14 cellular contexts compared by ENCODE assay signal in the genomic region with DNA sequence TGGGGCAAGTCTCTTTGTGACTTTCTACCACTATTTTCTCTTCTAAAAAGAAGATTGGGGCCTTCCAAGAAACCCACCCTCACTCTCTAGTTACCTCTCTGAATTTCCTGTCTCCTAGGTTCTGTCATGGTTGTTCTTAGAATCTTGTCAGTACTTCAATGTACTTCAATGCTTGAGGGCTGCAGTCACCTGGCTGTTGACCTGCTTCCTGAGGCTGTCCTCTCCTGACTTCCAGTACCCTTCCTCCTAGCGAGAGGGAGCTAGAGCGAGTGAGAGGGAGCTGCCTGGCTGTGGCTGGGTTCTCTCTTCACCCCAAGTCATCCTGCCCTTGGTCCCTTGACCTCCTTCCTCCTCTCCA. TPM values are rescaled to one million over a fixed set of nuclear protein-coding genes. Genes with fewer than 3 reads are reported as not detected.
DNase-seq lines count a peak whose midpoint lies in the region; ATAC-seq and TF ChIP-seq lines count a peak whose summit lies in the region.
"Had no signal": no experiment of that assay in that cellular context is flagged by ENCODE, and none has a peak within 500 bp of the region (broad histone marks: within the 10 kb centered on the region; RNA-seq: fewer than 3 reads in every experiment).

No MANE protein-coding gene starts in this region.

- H3K36me3 ChIP-seq in DND-41 (ENCODE audit: insufficient read depth, low read length): no peaks in the 10 kb centered on the region; the same call in 1 of the 2 replicates
- H3K36me3 ChIP-seq: pancreas, thoracic aorta had no signal

- TF ChIP-seq CTCF in DND-41 (IDR thresholded peaks at IDR 0.05; ENCODE audit: borderline replicate concordance, extremely low read depth, low read length, poor library complexity, severe bottlenecking): no peak

- H2AFZ ChIP-seq in DND-41 (ENCODE audit: low read depth, low read length): no peak overlapping the region

- H3K4me3 Mint-ChIP-seq in activated naive CD8-positive, alpha-beta T cell treated with anti-CD3 and anti-CD28 coated beads for 36 hours: no peak overlapping the region
- H3K4me3 Mint-ChIP-seq: memory B cell had no signal

- H3K79me2 ChIP-seq in DND-41 (ENCODE audit: insufficient read depth, low read length): peaks cover 12% of the 10 kb centered on the region; the same call in 1 of the 2 replicates

- ATAC-seq in DND-41 (ENCODE audit: insufficient read depth, low read depth): peak; percentile 84
- ATAC-seq in GM18517 (IDR thresholded peaks at IDR 0.05; ENCODE audit: unreplicated experiment): peak; percentile 23
- peak; percentile 26 for ATAC-seq in HG03064 (IDR thresholded peaks at IDR 0.05; ENCODE audit: low read depth, unreplicated experiment)
- ATAC-seq: pancreas, PC-3 had no signal

- H3K27me3 ChIP-seq in DND-41 (ENCODE audit: insufficient read depth, low read length, poor library complexity): no peaks in the 10 kb centered on the region
- H3K27me3 ChIP-seq: pancreas had no signal

- no peak overlapping the region for H3K9ac ChIP-seq in DND-41 (ENCODE audit: low read depth, low read length)

- peaks cover 7% of the 10 kb centered on the region for H3K9me3 Mint-ChIP-seq in activated naive CD8-positive, alpha-beta T cell treated with anti-CD3 and anti-CD28 coated beads for 36 hours

- no peaks in the 10 kb centered on the region for H3K27me3 Mint-ChIP-seq in activated naive CD8-positive, alpha-beta T cell treated with anti-CD3 and anti-CD28 coated beads for 36 hours
- H3K27me3 Mint-ChIP-seq: memory B cell had no signal

- H3K4me3 ChIP-seq in DND-41 (ENCODE audit: low read depth in 1 of 2, low read length in 2 of 2): no peak overlapping the region
- H3K4me3 ChIP-seq: pancreas, thoracic aorta had no signal

- H3K27ac Mint-ChIP-seq in activated naive CD8-positive, alpha-beta T cell treated with anti-CD3 and anti-CD28 coated beads for 36 hours: peak overlapping the region; percentile 95
- H3K27ac Mint-ChIP-seq: memory B cell had no signal

- H3K4me2 ChIP-seq in DND-41 (ENCODE audit: insufficient read depth, low read length): no peak overlapping the region

- H3K4me1 ChIP-seq in DND-41 (ENCODE audit: insufficient read depth, low read length): peaks cover 16% of the 10 kb centered on the region
- H3K4me1 ChIP-seq: pancreas had no signal

- DNase-seq in DND-41 (peak; percentile 30), mesenteric fat pad (ENCODE audit: low spot score) (no peak), NCI-H1105 (lab: John Stamatoyannopoulos, UW) (no peak), NAMALWA (ENCODE audit: low spot score) (no peak)
- peak; percentile 18 for DNase-seq in activated naive CD8-positive, alpha-beta T cell treated with anti-CD3 and anti-CD28 coated beads for 36 hours
- DNase-seq: anterior cingulate cortex, dermis blood vessel endothelial cell, GF-D8, pancreas, PC-3 had no signal

- H3K4me1 Mint-ChIP-seq in activated naive CD8-positive, alpha-beta T cell treated with anti-CD3 and anti-CD28 coated beads for 36 hours: peaks cover 30% of the 10 kb centered on the region

- H3K9me3 ChIP-seq in DND-41 (ENCODE audit: insufficient read depth, low read length, severe bottlenecking): no peaks in the 10 kb centered on the region
- H3K9me3 ChIP-seq: pancreas, thoracic aorta had no signal

- H3K36me3 Mint-ChIP-seq in activated naive CD8-positive, alpha-beta T cell treated with anti-CD3 and anti-CD28 coated beads for 36 hours: peaks cover 27% of the 10 kb centered on the region

- H3K27ac ChIP-seq in DND-41 (ENCODE audit: low read length): peak overlapping the region; percentile 59
- H3K27ac ChIP-seq: pancreas, thoracic aorta had no signal

- H4K20me1 ChIP-seq in DND-41 (ENCODE audit: insufficient read depth, low read length): 0 out of 2 replicates have a peak, but pooled peaks cover 3% of the 10 kb centered on the region

RNA-seq across cellular contexts. Expression of a gene that starts 17.7 kb away (rescaled TPM):
- total RNA-seq in activated naive CD8-positive, alpha-beta T cell treated with anti-CD3 and anti-CD28 coated beads for 36 hours: 1 to 10 TPM; 8.0 to 9.1 TPM
- 68.3 TPM for total RNA-seq in mesenteric fat pad

Comparison
In these comparisons a context has a peak if more than half of its experiments do, and no peak if none do; other contexts are left out.
1. ATAC-seq: peak in every context shown above with its lines; median percentile 84 in DND-41; 26 in HG03064; 23 in GM18517.
2. DNase-seq: peak in DND-41 (single experiment) and activated naive CD8-positive, alpha-beta T cell treated with anti-CD3 and anti-CD28 coated beads for 36 hours (single experiment); none in mesenteric fat pad (single experiment), NCI-H1105 (single experiment) and NAMALWA (single experiment).